Comparison of ENCODE assay signal across 14 cellular contexts in the genomic region with DNA sequence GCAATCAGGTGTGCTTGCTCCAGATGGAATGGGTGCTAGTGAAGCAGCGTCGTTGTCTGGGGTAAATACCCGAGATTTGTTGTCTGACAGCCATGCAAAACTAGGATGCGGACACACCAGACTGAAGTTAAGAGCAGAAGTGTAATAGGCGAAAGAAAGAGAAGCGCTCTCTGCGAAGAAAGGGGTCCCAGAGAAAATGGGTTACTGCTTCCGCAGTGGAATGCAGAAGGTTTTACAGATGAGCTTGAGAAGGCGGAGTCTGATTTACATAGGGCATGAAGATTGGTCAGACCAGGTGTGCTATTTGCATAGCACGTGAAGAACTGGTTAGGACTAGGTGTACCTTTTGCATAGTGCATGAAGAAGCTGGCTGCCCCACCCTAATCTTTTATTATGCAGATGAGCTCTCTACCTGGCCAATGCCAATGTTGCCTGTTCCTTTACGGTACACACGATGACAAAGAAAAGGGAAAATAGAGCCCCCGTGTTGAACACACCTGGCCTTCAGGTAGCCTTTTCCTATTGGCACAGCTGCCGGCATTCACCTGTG. TPM values are rescaled to one million over a fixed set of nuclear protein-coding genes. Genes with fewer than 3 reads are reported as not detected.
DNase-seq lines count a peak whose midpoint lies in the region; ATAC-seq, FAIRE-seq and TF ChIP-seq lines count a peak whose summit lies in the region.
"Had no signal": no experiment of that assay in that cellular context is flagged by ENCODE, and none has a peak within 500 bp of the region (broad histone marks: within the 10 kb centered on the region; RNA-seq: fewer than 3 reads in every experiment).

No MANE protein-coding gene starts in this region.

- intact Hi-C loops in pancreas (cut with DNase I): no loop called here

- peak; percentile 71 for DNase-seq in H7
- peak; percentile 78 for DNase-seq in NCI-H345 (lab: John Stamatoyannopoulos, UW)
- peak in 4 of 6 donors; percentile 34 to 70 (median 62) for DNase-seq in pancreas
- no peak for DNase-seq in GM19240 (ENCODE audit: insufficient read length, low spot score)
- DNase-seq in DMS 273 treated with DMSO at 0.1 percent for 48 hours (lab: John Stamatoyannopoulos, UW): no peak
- no peak for DNase-seq in stimulated activated naive CD8-positive, alpha-beta T cell treated with anti-CD3 and anti-CD28 coated beads, Interleukin-15, amount 100 ng/mL, for 72 hours
- DNase-seq: activated CD4-positive, alpha-beta memory T cell treated with anti-CD3 and anti-CD28 coated beads, Interleukin-2, amount 10 ng/mL, durations not matched to agents 7 days and 5 days; amniotic stem cell; SHP77 treated with DMSO at 0.1 percent for 48 hours; stimulated activated CD4-positive, alpha-beta T cell treated with anti-CD3 and anti-CD28 coated beads, Interleukin-4, amount 100 ng/mL, for 4 hours had no signal

- H3K9me3 ChIP-seq in pancreas: no peaks in the 10 kb centered on the region

- peaks cover 4% of the 10 kb centered on the region for H3K27me3 ChIP-seq in H7 (ENCODE audit: control insufficient read depth, insufficient read depth, low read length)
- no peaks in the 10 kb centered on the region for H3K27me3 ChIP-seq in pancreas

- peak; percentile 88 for ATAC-seq in esophagus mucosa
- peak; percentile 48 to 73 (median 66) for ATAC-seq in pancreas
- ATAC-seq in stimulated activated naive CD8-positive, alpha-beta T cell treated with anti-CD3 and anti-CD28 coated beads, Interleukin-15, amount 100 ng/mL, for 72 hours: no peak
- no peak for ATAC-seq in HG02588 (IDR thresholded peaks at IDR 0.05; ENCODE audit: unreplicated experiment)
- ATAC-seq: naive thymus-derived CD4-positive, alpha-beta T cell had no signal

- H3K27ac Mint-ChIP-seq in stimulated activated naive CD8-positive, alpha-beta T cell treated with anti-CD3 and anti-CD28 coated beads, Interleukin-15, amount 100 ng/mL, for 72 hours: no peak overlapping the region
- H3K27ac Mint-ChIP-seq: activated CD4-positive, alpha-beta memory T cell treated with anti-CD3 and anti-CD28 coated beads, Interleukin-2, amount 10 ng/mL, durations not matched to agents 7 days and 5 days had no signal

- H3K9me3 Mint-ChIP-seq in stimulated activated naive CD8-positive, alpha-beta T cell treated with anti-CD3 and anti-CD28 coated beads, Interleukin-15, amount 100 ng/mL, for 72 hours: no peaks in the 10 kb centered on the region
- H3K9me3 Mint-ChIP-seq: activated CD4-positive, alpha-beta memory T cell treated with anti-CD3 and anti-CD28 coated beads, Interleukin-2, amount 10 ng/mL, durations not matched to agents 7 days and 5 days; naive thymus-derived CD4-positive, alpha-beta T cell had no signal

- H3K4me1 ChIP-seq in pancreas: peaks cover 5 to 21% (median 16%) of the 10 kb centered on the region in 3 donors

- peaks cover 23% of the 10 kb centered on the region for H3K4me1 Mint-ChIP-seq in stimulated activated naive CD8-positive, alpha-beta T cell treated with anti-CD3 and anti-CD28 coated beads, Interleukin-15, amount 100 ng/mL, for 72 hours

- WGBS in pancreas, 2 donors: 18 to 20% methylated on average over 14 of the region's 14 CpGs

- no peaks in the 10 kb centered on the region for H3K36me3 ChIP-seq in H7 (replicated peaks; ENCODE audit: control insufficient read depth, insufficient read depth, low read length)
- H3K36me3 ChIP-seq in pancreas: no peaks in the 10 kb centered on the region

- H3K27me3 Mint-ChIP-seq in stimulated activated naive CD8-positive, alpha-beta T cell treated with anti-CD3 and anti-CD28 coated beads, Interleukin-15, amount 100 ng/mL, for 72 hours: no peaks in the 10 kb centered on the region

- no peak overlapping the region for H3K4me3 Mint-ChIP-seq in stimulated activated naive CD8-positive, alpha-beta T cell treated with anti-CD3 and anti-CD28 coated beads, Interleukin-15, amount 100 ng/mL, for 72 hours
- H3K4me3 Mint-ChIP-seq: activated CD4-positive, alpha-beta memory T cell treated with anti-CD3 and anti-CD28 coated beads, Interleukin-2, amount 10 ng/mL, durations not matched to agents 7 days and 5 days; naive thymus-derived CD4-positive, alpha-beta T cell had no signal

- peak overlapping the region in 2 of 4 donors; percentile 21 to 57 for H3K27ac ChIP-seq in pancreas
- H3K27ac ChIP-seq: KMS-11 had no signal

- FAIRE-seq in pancreas (lab: Jason Lieb, UNC): no peak

- peak overlapping the region; percentile 12; the same call in 1 of the 2 replicates for H3K4me3 ChIP-seq in H7 (ENCODE audit: insufficient read depth, low read depth, low read length)
- H3K4me3 ChIP-seq in pancreas: no peak overlapping the region

- no peak for TF ChIP-seq CTCF in pancreas (IDR thresholded peaks at IDR 0.05)

RNA-seq across cellular contexts. Expression of a gene that starts 32.0 kb away (rescaled TPM):
- total RNA-seq in H7 (2014; rRNA removed; shearing (Covaris generic)): 34.1 and 34.9 TPM in 2 replicates
- 19.1 TPM for total RNA-seq in esophagus mucosa
- total RNA-seq in pancreas: 10 to 100 TPM in 1 of 6 donors, 1 to 10 TPM in 5; 3.9 to 10.6 (median 4.5) TPM
- polyA plus RNA-seq in pancreas: 1 to 10 TPM; 4.0 to 4.6 TPM

RNA-seq across cellular contexts. Expression of a gene that starts 49.5 kb away (rescaled TPM):
- 71.8 and 85.6 TPM in 2 replicates for total RNA-seq in H7 (2014; rRNA removed; shearing (Covaris generic))
- total RNA-seq in esophagus mucosa: 36.9 TPM
- total RNA-seq in pancreas: 10 to 100 TPM; 26.9 to 85.3 (median 32.3) TPM
- 10 to 100 TPM; 17.6 to 37.3 TPM for polyA plus RNA-seq in pancreas

Comparison
In these comparisons a context has a peak if more than half of its experiments do, and no peak if none do; other contexts are left out.
1. DNase-seq: peak in H7 (single experiment), NCI-H345 (single experiment) and pancreas (4 of 6); none in GM19240 (single experiment), DMS 273 treated with DMSO at 0.1 percent for 48 hours (single experiment) and stimulated activated naive CD8-positive, alpha-beta T cell treated with anti-CD3 and anti-CD28 coated beads, Interleukin-15, amount 100 ng/mL, for 72 hours (0 of 2).
2. ATAC-seq: peak in esophagus mucosa (single experiment) and pancreas (4 of 4); none in stimulated activated naive CD8-positive, alpha-beta T cell treated with anti-CD3 and anti-CD28 coated beads, Interleukin-15, amount 100 ng/mL, for 72 hours (single experiment) and HG02588 (single experiment).